In the genomic region with DNA sequence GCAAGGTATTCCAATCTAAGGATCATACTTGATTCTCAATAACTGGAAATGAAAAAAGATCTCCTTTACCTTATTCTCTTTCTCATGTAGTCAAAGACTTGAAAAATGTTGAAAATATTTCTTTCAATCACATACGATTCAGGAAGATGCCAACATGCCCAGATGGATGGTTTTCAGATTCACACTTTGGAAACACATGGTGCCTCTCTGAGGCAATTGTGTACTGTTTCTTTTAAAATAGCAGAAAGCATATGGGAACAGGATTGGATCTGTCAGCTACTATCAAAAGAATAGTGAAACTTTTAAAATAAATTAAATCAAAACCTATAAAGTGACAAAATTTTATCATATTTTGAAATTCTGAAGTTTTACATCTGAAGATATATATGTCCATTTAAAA, we compare ENCODE assay signal across 19 cellular contexts.
DNase-seq lines count a peak whose midpoint lies in the region; ATAC-seq and TF ChIP-seq lines count a peak whose summit lies in the region.
"Had no signal": no experiment of that assay in that cellular context is flagged by ENCODE, and none has a peak within 500 bp of the region (broad histone marks: within the 10 kb centered on the region; RNA-seq: fewer than 3 reads in every experiment).

No MANE protein-coding gene starts in this region.

- intact Hi-C loops in heart right ventricle (cut with DNase I): no loop called here

- H3K36me3 ChIP-seq in heart right ventricle (no peaks in the 10 kb centered on the region), right atrium auricular region (no peaks in the 10 kb centered on the region)
- H3K36me3 ChIP-seq: HAP-1 had no signal

- H3K27me3 ChIP-seq in heart right ventricle (no peaks in the 10 kb centered on the region), right atrium auricular region (no peaks in the 10 kb centered on the region)

- no peak overlapping the region for H3K27ac ChIP-seq in heart right ventricle
- H3K27ac ChIP-seq in right atrium auricular region: no peak overlapping the region
- H3K27ac ChIP-seq: A549 had no signal

- H3K9me3 ChIP-seq in heart right ventricle (peaks cover 0 to 6% (median 0%) of the 10 kb centered on the region in 11 donors), right atrium auricular region (no peaks in the 10 kb centered on the region)
- H3K9me3 ChIP-seq: A549, HAP-1 had no signal

- H3K4me3 ChIP-seq in heart right ventricle (no peak overlapping the region), right atrium auricular region (no peak overlapping the region)
- H3K4me3 ChIP-seq: A549, GM23338, HAP-1 had no signal

- no peaks in the 10 kb centered on the region for H3K4me1 ChIP-seq in heart right ventricle
- no peaks in the 10 kb centered on the region for H3K4me1 ChIP-seq in right atrium auricular region
- H3K4me1 ChIP-seq: HAP-1 had no signal

- DNase-seq in Ammon's horn (ENCODE audit: low spot score) (peak; percentile 54), cerebellar cortex (ENCODE audit: low spot score) (peak; percentile 75), inferior parietal cortex (ENCODE audit: extremely low spot score) (peak; percentile 66), superior temporal gyrus (ENCODE audit: extremely low spot score) (peak; percentile 66), H4 (ENCODE audit: low spot score) (no peak), heart right ventricle (no peak), right atrium auricular region (ENCODE audit: low spot score) (no peak)
- DNase-seq: 8988T; ACHN; AML-193; Calu3; CD4-positive, alpha-beta memory T cell; COR-L47; DMS79; EL; GF-D8 had no signal

- TF ChIP-seq CTCF in heart right ventricle (IDR thresholded peaks at IDR 0.05) (no peak), right atrium auricular region (IDR thresholded peaks at IDR 0.05) (no peak)

- no peak for ATAC-seq in heart right ventricle
- ATAC-seq: A549, GM23338 had no signal

- 95 to 98% methylated on average over 1 of the region's 1 CpG for WGBS in heart right ventricle, 2 donors

Comparison
In these comparisons a context has a peak if more than half of its experiments do, and no peak if none do; other contexts are left out.
1. DNase-seq: peak in Ammon's horn (single experiment), cerebellar cortex (single experiment), inferior parietal cortex (single experiment) and superior temporal gyrus (single experiment); none in H4 (single experiment), heart right ventricle (0 of 2) and right atrium auricular region (single experiment).